Comparison of ENCODE assay signal across 13 cellular contexts in genomic region chr12:96570579-96570978, GRCh38.
DNase-seq lines count a peak whose midpoint lies in the region; ATAC-seq lines count a peak whose summit lies in the region.
"Had no signal": no experiment of that assay in that cellular context is flagged by ENCODE, and none has a peak within 500 bp of the region (broad histone marks: within the 10 kb centered on the region; RNA-seq: fewer than 3 reads in every experiment).

No MANE protein-coding gene starts in this region.

- no peak overlapping the region for H3K4me3 Mint-ChIP-seq in activated naive CD8-positive, alpha-beta T cell treated with anti-CD3 and anti-CD28 coated beads, Interleukin-2, amount 50 U/mL, for 24 hours

- H3K36me3 Mint-ChIP-seq in activated naive CD8-positive, alpha-beta T cell treated with anti-CD3 and anti-CD28 coated beads, Interleukin-2, amount 50 U/mL, for 24 hours (ENCODE audit: low read depth) = no peaks in the 10 kb centered on the region

- H3K27ac Mint-ChIP-seq in activated naive CD8-positive, alpha-beta T cell treated with anti-CD3 and anti-CD28 coated beads, Interleukin-2, amount 50 U/mL, for 24 hours = peak overlapping the region; percentile 81

- H3K4me1 Mint-ChIP-seq in activated naive CD8-positive, alpha-beta T cell treated with anti-CD3 and anti-CD28 coated beads, Interleukin-2, amount 50 U/mL, for 24 hours = peaks cover 24% of the 10 kb centered on the region

- H3K9me3 Mint-ChIP-seq in activated naive CD8-positive, alpha-beta T cell treated with anti-CD3 and anti-CD28 coated beads, Interleukin-2, amount 50 U/mL, for 24 hours = no peaks in the 10 kb centered on the region

- peaks cover 38% of the 10 kb centered on the region for H3K27me3 Mint-ChIP-seq in activated naive CD8-positive, alpha-beta T cell treated with anti-CD3 and anti-CD28 coated beads, Interleukin-2, amount 50 U/mL, for 24 hours

- ATAC-seq in GM18870 (IDR thresholded peaks at IDR 0.05; ENCODE audit: unreplicated experiment) (peak; percentile 27), GM21515 (IDR thresholded peaks at IDR 0.05; ENCODE audit: unreplicated experiment) (peak; percentile 23), HG03135 (IDR thresholded peaks at IDR 0.05; ENCODE audit: unreplicated experiment) (peak; percentile 38), GM21825 (IDR thresholded peaks at IDR 0.05; ENCODE audit: unreplicated experiment) (no peak)
- ATAC-seq in activated naive CD8-positive, alpha-beta T cell treated with anti-CD3 and anti-CD28 coated beads, Interleukin-2, amount 50 U/mL, for 24 hours = no peak
- ATAC-seq: body of pancreas, left lobe of liver had no signal

- no peak for DNase-seq in activated naive CD8-positive, alpha-beta T cell treated with anti-CD3 and anti-CD28 coated beads, Interleukin-2, amount 50 U/mL, for 24 hours
- no peak for DNase-seq in NCI-H1417 (lab: John Stamatoyannopoulos, UW)
- no peak for DNase-seq in NCI-H187 treated with DMSO at 0.1 percent for 48 hours (lab: John Stamatoyannopoulos, UW)
- DNase-seq: body of pancreas, GM23248, NCI-H1417 treated with DMSO at 0.1 percent for 48 hours, NCI-H69, tibial artery had no signal

Comparison
In these comparisons a context has a peak if more than half of its experiments do, and no peak if none do; other contexts are left out.
1. ATAC-seq: peak in GM18870 (single experiment), GM21515 (single experiment) and HG03135 (single experiment); none in activated naive CD8-positive, alpha-beta T cell treated with anti-CD3 and anti-CD28 coated beads, Interleukin-2, amount 50 U/mL, for 24 hours (single experiment) and GM21825 (single experiment).